In genomic region chr11:35288817-35289541, GRCh38 we compare ENCODE assay signal across 15 cellular contexts.
DNase-seq lines count a peak whose midpoint lies in the region; ATAC-seq and TF ChIP-seq lines count a peak whose summit lies in the region.
"Had no signal": no experiment of that assay in that cellular context is flagged by ENCODE, and none has a peak within 500 bp of the region (broad histone marks: within the 10 kb centered on the region; RNA-seq: fewer than 3 reads in every experiment).

No MANE protein-coding gene starts in this region.

- H3K23ac ChIP-seq in IMR-90 (ENCODE audit: low read depth, low read length): peak overlapping the region; percentile 94

- H3K36me3 ChIP-seq in BLaER1 (no peaks in the 10 kb centered on the region), IMR-90 (ENCODE audit: control insufficient read depth, insufficient read depth, low read length) (no peaks in the 10 kb centered on the region), mesodermal cell (ENCODE audit: control insufficient read depth, insufficient read depth, low read length) (no peaks in the 10 kb centered on the region)
- H3K36me3 ChIP-seq: esophagus muscularis mucosa had no signal

- H3K9ac ChIP-seq in BLaER1: no peak overlapping the region
- peak overlapping the region; percentile 44; the same call in 1 of the 2 replicates for H3K9ac ChIP-seq in IMR-90 (ENCODE audit: low read depth, low read length)

- CTCF ChIA-PET in IMR-90 (lab: Yijun Ruan, JAX): interaction anchor here (0.9 to 1.2 kb wide), 2 partner anchors 103 to 141 kb away, joined by 3 read pairs; no protein-coding TSS in a partner anchor

- DNase-seq in IMR-90: peak; percentile 80
- peak; percentile 88 for DNase-seq in astrocyte of the hippocampus (ENCODE audit: low read depth, low spot score)
- no peak for DNase-seq in NCI-H446 treated with DMSO at 0.1 percent for 48 hours (lab: John Stamatoyannopoulos, UW)
- no peak for DNase-seq in NCI-H1105 treated with DMSO at 0.1 percent for 48 hours (lab: John Stamatoyannopoulos, UW)
- DNase-seq: activated gamma-delta T cell; DND-41; NCI-H510A treated with DMSO at 0.1 percent for 48 hours; stimulated activated naive CD4-positive, alpha-beta T cell; T1000 had no signal

- peak overlapping the region; percentile 97 for H2BK120ac ChIP-seq in IMR-90 (ENCODE audit: low read depth, low read length)

- peak overlapping the region; percentile 94 for H2BK5ac ChIP-seq in IMR-90 (ENCODE audit: low read depth, low read length, poor library complexity, severe bottlenecking)

- H2AFZ ChIP-seq in IMR-90 (replicated peaks; ENCODE audit: low read length, poor library complexity): peak overlapping the region; percentile 92

- no peak for TF ChIP-seq RAD21 in IMR-90 (IDR thresholded peaks at IDR 0.05; ENCODE audit: low read length)

- peak overlapping the region; percentile 69 for H2AK5ac ChIP-seq in IMR-90 (ENCODE audit: low read depth, low read length)

- H3K27me3 ChIP-seq in BLaER1 (no peaks in the 10 kb centered on the region), IMR-90 (ENCODE audit: control insufficient read depth, insufficient read depth, low read length) (no peaks in the 10 kb centered on the region)
- H3K27me3 ChIP-seq: esophagus muscularis mucosa had no signal

- in situ Hi-C loops in IMR-90 (cut with MboI; ENCODE audit: low sequenced_read_pairs): no loop called here

- TF ChIP-seq POLR2A in IMR-90 (IDR thresholded peaks at IDR 0.05; ENCODE audit: low read depth, low read length): no peak

- peak overlapping the region; percentile 81 for H2AK9ac ChIP-seq in IMR-90 (replicated peaks; ENCODE audit: low read depth, low read length, poor library complexity)

- H3K4me3 ChIP-seq in BLaER1: no peak overlapping the region
- no peak overlapping the region for H3K4me3 ChIP-seq in IMR-90 (ENCODE audit: insufficient read depth, low read depth, low read length)
- H3K4me3 ChIP-seq in mesodermal cell (ENCODE audit: extremely low read depth, insufficient read depth, low read length, poor library complexity, severe bottlenecking): no peak overlapping the region
- H3K4me3 ChIP-seq: esophagus muscularis mucosa, skin epidermis had no signal

- ATAC-seq in IMR-90 (ENCODE audit: low read depth) (peak; percentile 80), HG02623 (IDR thresholded peaks at IDR 0.05; ENCODE audit: unreplicated experiment) (no peak), GM19351 (IDR thresholded peaks at IDR 0.05; ENCODE audit: unreplicated experiment) (no peak)

- peak overlapping the region; percentile 98 for H3K14ac ChIP-seq in IMR-90 (replicated peaks; ENCODE audit: low read depth, low read length)

- dilution Hi-C loops in IMR-90 (cut with HindIII; ENCODE audit: low sequenced_read_pairs, unreplicated experiment): no loop called here

- H3K9me3 ChIP-seq in BLaER1: no peaks in the 10 kb centered on the region
- H3K9me3 ChIP-seq in IMR-90 (ENCODE audit: control insufficient read depth, insufficient read depth, low read length): no peaks in the 10 kb centered on the region
- no peaks in the 10 kb centered on the region for H3K9me3 ChIP-seq in mesodermal cell (ENCODE audit: control insufficient read depth, low read length)
- H3K9me3 ChIP-seq: esophagus muscularis mucosa had no signal

- H2BK20ac ChIP-seq in IMR-90 (ENCODE audit: low read depth, low read length): peak overlapping the region; percentile 100

- TF ChIP-seq CTCF in IMR-90 (conservative IDR thresholded peaks at IDR 0.05; ENCODE audit: low read depth, low read length): no peak

- peak overlapping the region; percentile 16 to 97 for H4K8ac ChIP-seq in IMR-90 (ENCODE audit: low read depth in 2 of 2, low read length in 2 of 2)

- peak overlapping the region; percentile 95 for H3K4ac ChIP-seq in IMR-90 (ENCODE audit: low read depth, low read length)

- POLR2A ChIA-PET in IMR-90 (lab: Charles Lee; ENCODE audit: unreplicated experiment): interaction anchor here (0.7 kb wide), 1 partner anchor 342 kb away, joined by 5 read pairs; no protein-coding TSS in a partner anchor

- peak overlapping the region; percentile 100 for H3K18ac ChIP-seq in IMR-90 (ENCODE audit: low read depth, low read length)

- H4K20me1 ChIP-seq in BLaER1 (no peaks in the 10 kb centered on the region), IMR-90 (ENCODE audit: insufficient read depth, low read length) (no peaks in the 10 kb centered on the region)

- H3K56ac ChIP-seq in IMR-90 (ENCODE audit: extremely low read depth, insufficient read depth, low read length): peak overlapping the region; percentile 91

- H4K5ac ChIP-seq in IMR-90 (ENCODE audit: low read depth, low read length): peak overlapping the region; percentile 85; the same call in 1 of the 2 replicates

- H3K4me2 ChIP-seq in BLaER1: peak overlapping the region; percentile 59
- peak overlapping the region; percentile 82 for H3K4me2 ChIP-seq in IMR-90 (ENCODE audit: low read depth, low read length)

- intact Hi-C loops in IMR-90 (cut with micrococcal nuclease): no loop called here

- no peaks in the 10 kb centered on the region; a peak in 1 of 4 replicates for H3K79me1 ChIP-seq in IMR-90 (ENCODE audit: low read depth in 1 of 2, low read length in 2 of 2)

- no TSS peak for BruUV-seq in IMR-90 (replicated peaks; lab: Mats Ljungman, UMichigan)

- no CpG with 5 or more reads among the region's 5 CpGs for WGBS in IMR-90 (ENCODE audit: extremely low coverage in 2 of 2, insufficient read length in 1 of 2), 2 experiments
- WGBS in mesodermal cell (ENCODE audit: insufficient coverage in 2 of 2), 2 experiments: 80% methylated on average over 1 of the region's 5 CpGs; no CpG with 5 or more reads in 1 of the 2 experiments

- H3K4me1 ChIP-seq in BLaER1 (peaks cover 20% of the 10 kb centered on the region), IMR-90 (ENCODE audit: control insufficient read depth, insufficient read depth, low read length) (peaks cover 11% of the 10 kb centered on the region), mesodermal cell (ENCODE audit: control insufficient read depth, insufficient read depth, low read length, poor library complexity, severe bottlenecking) (peaks cover 11% of the 10 kb centered on the region)

- H4K91ac ChIP-seq in IMR-90 (ENCODE audit: insufficient read depth, low read depth, low read length): peak overlapping the region; percentile 79

- peak overlapping the region; percentile 71 for H2BK15ac ChIP-seq in IMR-90 (ENCODE audit: low read depth, low read length)

- H3K27ac ChIP-seq in BLaER1 (no peak overlapping the region), IMR-90 (ENCODE audit: insufficient read depth, low read length) (peak overlapping the region; percentile 83), mesodermal cell (ENCODE audit: low read depth, low read length, severe bottlenecking) (peak overlapping the region; percentile 6)

- peaks cover 8% of the 10 kb centered on the region; the same call in 1 of the 2 replicates for H3K9me1 ChIP-seq in IMR-90 (ENCODE audit: insufficient read depth, low read length)

TF ChIP-seq in IMR-90, 13 proteins besides CTCF, POLR2A, EP300 and RAD21:
- peak; percentile 49; the same call in 1 of the 2 replicates for TF ChIP-seq FOS (IDR thresholded peaks at IDR 0.05; ENCODE audit: low read depth, low read length)
- no peak for TF ChIP-seq MXI1 (IDR thresholded peaks at IDR 0.05; ENCODE audit: borderline replicate concordance, low read depth, low read length)
- peak; percentile 74 for TF ChIP-seq MAFK (IDR thresholded peaks at IDR 0.05; ENCODE audit: low read depth, low read length)

Comparison
In these comparisons a context has a peak if more than half of its experiments do, and no peak if none do; other contexts are left out.
1. DNase-seq: peak in IMR-90 (single experiment) and astrocyte of the hippocampus (single experiment); none in NCI-H446 treated with DMSO at 0.1 percent for 48 hours (single experiment) and NCI-H1105 treated with DMSO at 0.1 percent for 48 hours (single experiment).